Comparison of ENCODE assay signal across 29 cellular contexts in genomic region chr2:101032100-101032776, GRCh38. TPM values are rescaled to one million over a fixed set of nuclear protein-coding genes. Genes with fewer than 3 reads are reported as not detected.
DNase-seq lines count a peak whose midpoint lies in the region; ATAC-seq, FAIRE-seq and TF ChIP-seq lines count a peak whose summit lies in the region.
"Had no signal": no experiment of that assay in that cellular context is flagged by ENCODE, and none has a peak within 500 bp of the region (broad histone marks: within the 10 kb centered on the region; RNA-seq: fewer than 3 reads in every experiment).

No MANE protein-coding gene starts in this region.

- CTCF ChIA-PET in K562 (lab: Yijun Ruan, JAX; ENCODE audit: low intra/inter-chr PET ratio) = no interaction called here

- H3K79me2 ChIP-seq in K562 (ENCODE audit: control insufficient read depth, insufficient read depth, low read length) = no peaks in the 10 kb centered on the region
- H3K79me2 ChIP-seq in osteoblast (ENCODE audit: insufficient read depth, low read length) = no peaks in the 10 kb centered on the region

- H3K9ac ChIP-seq in K562 (ENCODE audit: insufficient read depth in 1 of 2, low read depth in 2 of 2, low read length in 2 of 2) = no peak overlapping the region
- H3K9ac ChIP-seq: BLaER1, GM23248, KMS-11 had no signal

- H3K36me3 ChIP-seq in right atrium auricular region (peaks cover 73% of the 10 kb centered on the region), K562 (ENCODE audit: control insufficient read depth, insufficient read depth, low read length) (no peaks in the 10 kb centered on the region), osteoblast (ENCODE audit: insufficient read depth, low read length) (no peaks in the 10 kb centered on the region), transverse colon (peaks cover 0 to 9% (median 0%) of the 10 kb centered on the region in 4 donors)
- H3K36me3 ChIP-seq: BLaER1 had no signal

- FAIRE-seq in K562 (lab: Jason Lieb, UNC) (no peak), urothelium cell line (lab: Jason Lieb, UNC) (peak; percentile 90)
- FAIRE-seq: A204.1, GM12878 had no signal

- TF ChIP-seq POLR2A in K562 (conservative IDR thresholded peaks at IDR 0.05) (no peak), transverse colon (IDR thresholded peaks at IDR 0.05) (no peak)

- TF ChIP-seq EP300 in K562 (IDR thresholded peaks at IDR 0.05; ENCODE audit: low read length) = no peak
- TF ChIP-seq EP300 in transverse colon (IDR thresholded peaks at IDR 0.05; ENCODE audit: low read depth) = no peak

- no peak for ATAC-seq in Right ventricle myocardium superior (ENCODE audit: poor library complexity)
- peak; percentile 50; the same call in 1 of the 3 replicates for ATAC-seq in K562
- ATAC-seq: GM12878 had no signal

- H3K9me3 ChIP-seq in right atrium auricular region (no peaks in the 10 kb centered on the region), K562 (replicated peaks; ENCODE audit: control insufficient read depth, insufficient read depth, low read depth, low read length) (no peaks in the 10 kb centered on the region), osteoblast (ENCODE audit: low read depth, low read length) (no peaks in the 10 kb centered on the region), transverse colon (no peaks in the 10 kb centered on the region)

- H3K4me2 ChIP-seq in K562 (ENCODE audit: insufficient read depth, low read length) (no peak overlapping the region), osteoblast (ENCODE audit: insufficient read depth, low read length) (no peak overlapping the region)
- H3K4me2 ChIP-seq: BLaER1, KMS-11, PC-9 had no signal

- H2AFZ ChIP-seq in K562 (ENCODE audit: low read depth, low read length) (no peak overlapping the region), osteoblast (ENCODE audit: low read length) (no peak overlapping the region)
- H2AFZ ChIP-seq: GM23248, PC-9 had no signal

- H3K4me1 ChIP-seq in right atrium auricular region = peaks cover 0 to 9% of the 10 kb centered on the region in 2 donors
- peaks cover 0 to 3% of the 10 kb centered on the region in 2 experiments; a peak in 2 of 5 replicates for H3K4me1 ChIP-seq in K562 (replicated peaks in 1 of 2; ENCODE audit: control insufficient read depth in 2 of 2, insufficient read depth in 2 of 2, low read length in 2 of 2)
- no peaks in the 10 kb centered on the region for H3K4me1 ChIP-seq in osteoblast (ENCODE audit: insufficient read depth, low read length)
- H3K4me1 ChIP-seq in transverse colon = no peaks in the 10 kb centered on the region
- H3K4me1 ChIP-seq: BLaER1 had no signal

- H4K20me1 ChIP-seq in K562 (replicated peaks; ENCODE audit: control insufficient read depth, insufficient read depth, low read length) = no peaks in the 10 kb centered on the region
- no peaks in the 10 kb centered on the region for H4K20me1 ChIP-seq in osteoblast (ENCODE audit: insufficient read depth, low read length)
- H4K20me1 ChIP-seq: BLaER1 had no signal

- POLR2A ChIA-PET in K562 (lab: Yijun Ruan, JAX) = interaction anchor here (0.6 kb wide), 2 partner anchors 30 to 144 kb away, joined by 3 to 4 read pairs; partner anchors contain the start of gene RPL31

- H3K27ac ChIP-seq in right atrium auricular region = peak overlapping the region; percentile 67 to 68
- no peak overlapping the region for H3K27ac ChIP-seq in K562 (ENCODE audit: extremely low read depth, low read depth, low read length)
- no peak overlapping the region for H3K27ac ChIP-seq in osteoblast (ENCODE audit: low read depth, low read length)
- H3K27ac ChIP-seq in transverse colon = no peak overlapping the region
- H3K27ac ChIP-seq: BLaER1, GM23248, KMS-11, PC-9, SK-N-MC had no signal

- no TSS peak for BruUV-seq in K562 (replicated peaks; lab: Mats Ljungman, UMichigan)

- H3K9me1 ChIP-seq in K562 (ENCODE audit: control insufficient read depth, insufficient read depth, low read length) = no peaks in the 10 kb centered on the region

- DNase-seq in right atrium auricular region (ENCODE audit: low spot score) = no peak
- DNase-seq in Right ventricle myocardium superior = no peak
- no peak for DNase-seq in K562 (ENCODE audit: extremely low read depth in 1 of 4, low spot score in 3 of 4)
- peak; percentile 18 for DNase-seq in osteoblast (ENCODE audit: insufficient read length, low spot score, missing footprints)
- DNase-seq in urothelium cell line (ENCODE audit: low spot score) = no peak
- no peak for DNase-seq in activated CD4-positive, alpha-beta T cell treated with anti-CD3 and anti-CD28 coated beads, Interleukin-2, amount 50 U/mL, for 48 hours
- DNase-seq in transverse colon = no peak
- DNase-seq in NOMO-1 treated with DMSO at 0.1 percent for 48 hours (lab: John Stamatoyannopoulos, UW; ENCODE audit: unreplicated experiment) = no peak
- DNase-seq: CD4-positive, alpha-beta T cell; COR-L47; DMS79; EL; GDM1; GM23248; HCEC 1CT; IMR-90; MM.1S; NCI-H2029 treated with DMSO at 0.1 percent for 48 hours; NCI-H446 treated with DMSO at 0.1 percent for 48 hours; NCI-H526; NCI-H82; NK-92 treated with Interleukin-12 subunit alpha and Interleukin-12 subunit beta, amount 100 ng/mL, for 24 hours; PC-9; SIG-M5 had no signal

- in situ Hi-C loops in K562 (cut with MboI) (loop anchor here (10.0 kb wide), 1 partner anchor 303 kb away; no protein-coding TSS in a partner anchor), transverse colon (cut with MboI; ENCODE audit: low pct_ligation_motif_present in 1 of 4, low pct_unique_long_range_greater_than_20kb in 1 of 4, low sequenced_read_pairs in 3 of 4) (no loop called here)

- no peak for TF ChIP-seq RAD21 in K562 (CRISPR knock-in tag; conservative IDR thresholded peaks at IDR 0.05 in 1 of 2, IDR thresholded peaks at IDR 0.05 in 1 of 2)

- intact Hi-C loops in Right ventricle myocardium superior (cut with DNase I) (loop anchor here (5.0 kb wide), 1 partner anchor 120 kb away; the partner anchor contains the start of gene TBC1D8), K562 (cut with micrococcal nuclease) (loop anchor here (10.0 kb wide), 1 partner anchor 373 kb away; no protein-coding TSS in a partner anchor), transverse colon (cut with DNase I; ENCODE audit: low total_unique reads) (no loop called here)

- no peak overlapping the region for H3K4me3 ChIP-seq in right atrium auricular region
- H3K4me3 ChIP-seq in K562 = no peak overlapping the region
- H3K4me3 ChIP-seq in osteoblast (ENCODE audit: insufficient read depth, low read length) = no peak overlapping the region
- no peak overlapping the region for H3K4me3 ChIP-seq in transverse colon
- H3K4me3 ChIP-seq: BLaER1, GM12878, GM23248, PC-9, SK-N-MC had no signal

- 14% methylated on average over 15 of the region's 15 CpGs for whole genome bisulfite sequencing in K562 (ENCODE audit: insufficient coverage, low coverage, missing lambda C conversion rate)
- 85 to 96% methylated on average over 4 to 15 of the region's 15 CpGs for WGBS in transverse colon (ENCODE audit: low coverage in 1 of 2), 2 donors

- TF ChIP-seq CTCF in right atrium auricular region (IDR thresholded peaks at IDR 0.05) = no peak
- no peak for TF ChIP-seq CTCF in K562 (IDR thresholded peaks at IDR 0.05 in 2 of 3, conservative IDR thresholded peaks at IDR 0.05 in 1 of 3; ENCODE audit: insufficient read depth in 2 of 3, low read depth in 1 of 3, low read length in 3 of 3)
- TF ChIP-seq CTCF in osteoblast (IDR thresholded peaks at IDR 0.05; ENCODE audit: extremely low read depth, low read depth, low read length) = no peak
- no peak for TF ChIP-seq CTCF in transverse colon (IDR thresholded peaks at IDR 0.05)

- H3K27me3 ChIP-seq in right atrium auricular region (no peaks in the 10 kb centered on the region), K562 (ENCODE audit: control insufficient read depth in 2 of 2, insufficient read depth in 2 of 2, low read length in 2 of 2) (peaks cover 9 to 51% of the 10 kb centered on the region in 2 experiments; a peak in 3 of 5 replicates), osteoblast (ENCODE audit: insufficient read depth, low read length) (no peaks in the 10 kb centered on the region), transverse colon (no peaks in the 10 kb centered on the region)
- H3K27me3 ChIP-seq: BLaER1 had no signal

TF ChIP-seq in K562, 482 proteins besides CTCF, POLR2A, EP300 and RAD21 (continues in another document):
- TF ChIP-seq FOSL1 (tag; conservative IDR thresholded peaks at IDR 0.05) (no peak), DEAF1 (CRISPR knock-in tag; IDR thresholded peaks at IDR 0.05) (no peak), POLR3A (IDR thresholded peaks at IDR 0.05; ENCODE audit: borderline replicate concordance, extremely low read depth, insufficient read depth, insufficient read length) (no peak)

RNA-seq across cellular contexts. Expression of gene RPL31, which starts 30.1 kb away (rescaled TPM):
- total RNA-seq in right atrium auricular region (100 to 1,000 TPM; 437 to 813 TPM), Right ventricle myocardium superior (756 TPM), K562 (2014; rRNA removed) (1,176 and 1,715 TPM in 2 replicates), K562 (2014; rRNA removed; fragmentation: Illumina TruSeq; extraction: Trizol) (3,190 and 3,481 TPM in 2 replicates), K562 (2015; rRNA removed; fragmentation: Illumina TruSeq; extraction: Trizol) (1,637 and 1,659 TPM in 2 replicates), K562 (2021) (1,478 and 1,507 TPM in 2 replicates), osteoblast (760 and 907 TPM in 2 replicates), transverse colon (1,000 to 10,000 TPM in 2 of 4 donors, 100 to 1,000 TPM in 2; 258 to 1,056 (median 762) TPM)
- 260 and 346 TPM in 2 replicates for total RNA-seq in K562 (2011; cell fraction: chromatin; rRNA removed; ENCODE audit: low replicate concordance)
- 356 and 362 TPM in 2 replicates for total RNA-seq in K562 (2011; cell fraction: nucleolus; rRNA removed)
- 460 and 749 TPM in 2 replicates for total RNA-seq in K562 (2011; cell fraction: nucleoplasm; rRNA removed)
- polyA plus RNA-seq in K562 (2011; rRNA removed) (2,782 and 3,117 TPM in 2 replicates), K562 (2014; fragmentation: Illumina TruSeq; extraction: Trizol) (1,578 and 1,802 TPM in 2 replicates), K562 (2014; fragmentation: Nextera tagmentation; extraction: Ambion mirVana) (1,000 to 10,000 TPM; 3,112 to 6,037 TPM), K562 (2014; rRNA removed) (2,526 and 2,997 TPM in 2 replicates)
- polyA plus RNA-seq in K562 (2011; cell fraction: cytosol; rRNA removed) = 995 and 1,514 TPM in 2 replicates
- 715 and 1,325 TPM in 2 replicates for polyA plus RNA-seq in K562 (2011; cell fraction: nucleus; rRNA removed)
- polyA plus RNA-seq in K562 (2012) = 4,257 and 4,957 TPM in 2 replicates
- polyA minus RNA-seq in K562 (2011; rRNA and poly(A)+ RNA removed) = 698 and 783 TPM in 2 replicates
- polyA minus RNA-seq in K562 (2011; cell fraction: cytosol; rRNA and poly(A)+ RNA removed) = 318 and 340 TPM in 2 replicates
- 161 and 259 TPM in 2 replicates for polyA minus RNA-seq in K562 (2011; cell fraction: nucleus; rRNA and poly(A)+ RNA removed)

Comparison
In these comparisons a context has a peak if more than half of its experiments do, and no peak if none do; other contexts are left out.
1. H3K27ac ChIP-seq: peak in right atrium auricular region (2 of 2); none in K562 (single experiment), osteoblast (single experiment) and transverse colon (0 of 4).